13 cellular contexts compared by ENCODE assay signal in genomic region chr19:42331333-42331732, GRCh38. TPM values are rescaled to one million over a fixed set of nuclear protein-coding genes. Genes with fewer than 3 reads are reported as not detected.
"Had no signal": no experiment of that assay in that cellular context is flagged by ENCODE, and none has a peak within 500 bp of the region (broad histone marks: within the 10 kb centered on the region; RNA-seq: fewer than 3 reads in every experiment).

No MANE protein-coding gene starts in this region.

RNA-seq across cellular contexts. Expression of gene TMEM145, which starts 18.2 kb away (rescaled TPM):
- total RNA-seq: activated B cell treated with CpG ODN at 0.5 μM for 24 hours; activated CD4-positive, alpha-beta T cell treated with anti-CD3 and anti-CD28 coated beads, Interleukin-2, amount 10 ng/mL, durations not matched to agents 7 days and 5 days; T-cell; T-helper 17 cell had no signal

RNA-seq across cellular contexts. Expression of gene CNFN, which starts 58.8 kb away (rescaled TPM):
- total RNA-seq: activated CD4-positive, alpha-beta memory T cell treated with anti-CD3 and anti-CD28 coated beads for 36 hours; activated CD4-positive, alpha-beta memory T cell treated with anti-CD3 and anti-CD28 coated beads, Interleukin-2, amount 10 ng/mL, durations not matched to agents 7 days and 5 days; activated CD4-positive, alpha-beta T cell treated with anti-CD3 and anti-CD28 coated beads for 36 hours; activated CD4-positive, alpha-beta T cell treated with anti-CD3 and anti-CD28 coated beads, Interleukin-2, amount 10 ng/mL, durations not matched to agents 24 days and 14 days; activated CD4-positive, alpha-beta T cell treated with anti-CD3 and anti-CD28 coated beads, Interleukin-2, amount 10 ng/mL, durations not matched to agents 7 days and 5 days; activated CD8-positive, alpha-beta memory T cell treated with anti-CD3 and anti-CD28 coated beads for 36 hours; activated CD8-positive, alpha-beta memory T cell treated with anti-CD3 and anti-CD28 coated beads, Interleukin-2, amount 10 ng/mL, durations not matched to agents 7 days and 5 days; activated CD8-positive, alpha-beta T cell treated with anti-CD3 and anti-CD28 coated beads for 36 hours; activated CD8-positive, alpha-beta T cell treated with anti-CD3 and anti-CD28 coated beads, Interleukin-2, amount 10 ng/mL, durations not matched to agents 7 days and 5 days; T-helper 1 cell treated with Interleukin-12 subunit alpha and Interleukin-12 subunit beta and Interleukin-4 antibody, amounts not matched to agents 30 ng/mL and 1 ng/mL, for 36 hours; T-helper 17 cell had no signal
